ENCODE assay signal across 10 cellular contexts in the genomic region with DNA sequence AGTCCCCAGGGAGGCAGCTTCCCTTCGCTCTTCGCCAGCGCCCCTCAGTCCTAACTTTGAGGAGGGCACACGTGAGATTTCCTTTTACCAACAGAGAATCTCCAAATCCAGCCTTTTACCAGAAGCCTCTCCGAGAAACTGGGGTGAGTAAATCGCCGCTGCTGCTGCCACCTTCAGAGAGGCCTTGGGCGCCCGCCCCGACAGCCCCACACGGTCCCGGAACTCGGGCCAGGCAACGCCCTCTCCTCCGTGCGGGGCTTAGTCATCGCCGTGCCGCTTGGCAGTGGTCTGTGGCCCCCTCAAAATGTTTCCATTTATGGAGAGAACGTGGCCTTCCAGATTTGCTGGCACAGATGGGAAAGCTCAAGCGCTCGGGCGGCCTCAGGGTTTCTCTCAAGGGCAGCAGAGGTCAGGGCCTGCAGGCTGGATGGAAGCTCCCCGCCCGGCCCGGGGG. TPM values are rescaled to one million over a fixed set of nuclear protein-coding genes. Genes with fewer than 3 reads are reported as not detected.
A peak's percentile ranks its signal among the peaks of the same experiment; 100 is the strongest.
DNase-seq lines count a peak whose midpoint lies in the region; ATAC-seq, FAIRE-seq and TF ChIP-seq lines count a peak whose summit lies in the region.
"Had no signal": no experiment of that assay in that cellular context is flagged by ENCODE, and none has a peak within 500 bp of the region (broad histone marks: within the 10 kb centered on the region; RNA-seq: fewer than 3 reads in every experiment).

No MANE protein-coding gene starts in this region.

- POLR2A ChIA-PET in AG04449 (lab: Yijun Ruan, JAX), result interaction anchor here (0.6 to 1.6 kb wide), 4 partner anchors 9 to 65 kb away, joined by 3 to 4 read pairs (median 3); no protein-coding TSS in a partner anchor

- peaks cover 13% of the 10 kb centered on the region for H3K4me1 Mint-ChIP-seq in activated CD4-positive, alpha-beta T cell treated with anti-CD3 and anti-CD28 coated beads, Interleukin-2, amount 10 ng/mL, durations not matched to agents 24 days and 14 days

- peaks cover 4% of the 10 kb centered on the region for H3K27me3 Mint-ChIP-seq in activated CD4-positive, alpha-beta T cell treated with anti-CD3 and anti-CD28 coated beads, Interleukin-2, amount 10 ng/mL, durations not matched to agents 24 days and 14 days

- intact Hi-C loops in Right ventricle myocardium inferior (cut with DNase I), result loop anchor here (2.0 to 5.0 kb wide), 2 partner anchors 54 to 84 kb away; no protein-coding TSS in a partner anchor
- intact Hi-C loops in pancreas (cut with DNase I), result no loop called here
- intact Hi-C loops in activated CD4-positive, alpha-beta T cell treated with anti-CD3 and anti-CD28 coated beads, Interleukin-2, amount 10 ng/mL, durations not matched to agents 24 days and 14 days (cut with micrococcal nuclease), result no loop called here

- H3K4me3 ChIP-seq in AG04449 (ENCODE audit: low read depth, low read length), result no peak overlapping the region
- no peak overlapping the region for H3K4me3 ChIP-seq in pancreas

- no peaks in the 10 kb centered on the region for H3K4me1 ChIP-seq in pancreas

- no peaks in the 10 kb centered on the region for H3K36me3 Mint-ChIP-seq in activated CD4-positive, alpha-beta T cell treated with anti-CD3 and anti-CD28 coated beads, Interleukin-2, amount 10 ng/mL, durations not matched to agents 24 days and 14 days (ENCODE audit: low read depth)

- CTCF ChIA-PET in AG04449 (lab: Yijun Ruan, JAX), result interaction anchor here (1.6 kb wide), 1 partner anchor 10 kb away, joined by 6 read pairs; no protein-coding TSS in a partner anchor

- H3K27ac Mint-ChIP-seq in activated CD4-positive, alpha-beta T cell treated with anti-CD3 and anti-CD28 coated beads, Interleukin-2, amount 10 ng/mL, durations not matched to agents 24 days and 14 days, result no peak overlapping the region

- WGBS in pancreas, 2 donors, result 53 to 57% methylated on average over 26 of the region's 26 CpGs

- no peaks in the 10 kb centered on the region for H3K9me3 ChIP-seq in pancreas

- H3K36me3 ChIP-seq in pancreas, result no peaks in the 10 kb centered on the region

- H3K9me3 Mint-ChIP-seq in activated CD4-positive, alpha-beta T cell treated with anti-CD3 and anti-CD28 coated beads, Interleukin-2, amount 10 ng/mL, durations not matched to agents 24 days and 14 days, result peaks cover 20% of the 10 kb centered on the region

- peak overlapping the region in 1 of 4 donors; percentile 31 for H3K27ac ChIP-seq in pancreas
- H3K27ac ChIP-seq: C4-2B had no signal

- H3K4me3 Mint-ChIP-seq in activated CD4-positive, alpha-beta T cell treated with anti-CD3 and anti-CD28 coated beads, Interleukin-2, amount 10 ng/mL, durations not matched to agents 24 days and 14 days, result no peak overlapping the region

- DNase-seq in AG04449 (ENCODE audit: low read depth, low spot score), result peak; percentile 64
- DNase-seq in activated CD8-positive, alpha-beta memory T cell treated with anti-CD3 and anti-CD28 coated beads, Interleukin-2, amount 50 U/mL, for 4 hours, result peak; percentile 38
- DNase-seq in Right ventricle myocardium inferior (ENCODE audit: missing footprints), result peak; percentile 91
- DNase-seq in pancreas, result peak in 2 of 6 donors; percentile 31 to 65
- DNase-seq in NCI-H524 treated with DMSO at 0.1 percent for 48 hours (lab: John Stamatoyannopoulos, UW), result no peak
- DNase-seq in activated CD4-positive, alpha-beta T cell treated with anti-CD3 and anti-CD28 coated beads, Interleukin-2, amount 10 ng/mL, durations not matched to agents 24 days and 14 days, result no peak
- DNase-seq in activated CD4-positive, alpha-beta T cell treated with anti-CD3 and anti-CD28 coated beads for 1 hour, result no peak
- DNase-seq in DMS 273 (lab: John Stamatoyannopoulos, UW; ENCODE audit: unreplicated experiment), result no peak

- TF ChIP-seq CTCF in AG04449 (IDR thresholded peaks at IDR 0.05; ENCODE audit: insufficient read depth, low read length, missing control alignments) (no peak), pancreas (IDR thresholded peaks at IDR 0.05) (no peak)

- no peaks in the 10 kb centered on the region for H3K27me3 ChIP-seq in pancreas

- FAIRE-seq in pancreas (lab: Jason Lieb, UNC), result peak; percentile 32

- ATAC-seq in Right ventricle myocardium inferior (peak; percentile 91), pancreas (peak in 3 of 4 donors; percentile 49 to 71 (median 69))

RNA-seq across cellular contexts. Expression of a gene that starts 41.4 kb away (rescaled TPM):
- 254 TPM for total RNA-seq in Right ventricle myocardium inferior
- total RNA-seq in pancreas, result 100 to 1,000 TPM in 1 of 6 donors, 10 to 100 TPM in 5; 15.2 to 135 (median 45.5) TPM
- polyA plus RNA-seq in pancreas, result 100 to 1,000 TPM in 1 of 2 donors, 10 to 100 TPM in 1; 66.9 to 116 TPM
- 2.0 and 2.3 TPM in 2 replicates for total RNA-seq in activated CD4-positive, alpha-beta T cell treated with anti-CD3 and anti-CD28 coated beads, Interleukin-2, amount 10 ng/mL, durations not matched to agents 24 days and 14 days
- total RNA-seq: OCI-LY7 had no signal

Comparison
In these comparisons a context has a peak if more than half of its experiments do, and no peak if none do; other contexts are left out.
1. DNase-seq: peak in AG04449 (single experiment), activated CD8-positive, alpha-beta memory T cell treated with anti-CD3 and anti-CD28 coated beads, Interleukin-2, amount 50 U/mL, for 4 hours (single experiment) and Right ventricle myocardium inferior (single experiment); none in NCI-H524 treated with DMSO at 0.1 percent for 48 hours (single experiment), activated CD4-positive, alpha-beta T cell treated with anti-CD3 and anti-CD28 coated beads, Interleukin-2, amount 10 ng/mL, durations not matched to agents 24 days and 14 days (single experiment), activated CD4-positive, alpha-beta T cell treated with anti-CD3 and anti-CD28 coated beads for 1 hour (single experiment) and DMS 273 (single experiment).